Comparison of ENCODE assay signal across 17 cellular contexts in the genomic region with DNA sequence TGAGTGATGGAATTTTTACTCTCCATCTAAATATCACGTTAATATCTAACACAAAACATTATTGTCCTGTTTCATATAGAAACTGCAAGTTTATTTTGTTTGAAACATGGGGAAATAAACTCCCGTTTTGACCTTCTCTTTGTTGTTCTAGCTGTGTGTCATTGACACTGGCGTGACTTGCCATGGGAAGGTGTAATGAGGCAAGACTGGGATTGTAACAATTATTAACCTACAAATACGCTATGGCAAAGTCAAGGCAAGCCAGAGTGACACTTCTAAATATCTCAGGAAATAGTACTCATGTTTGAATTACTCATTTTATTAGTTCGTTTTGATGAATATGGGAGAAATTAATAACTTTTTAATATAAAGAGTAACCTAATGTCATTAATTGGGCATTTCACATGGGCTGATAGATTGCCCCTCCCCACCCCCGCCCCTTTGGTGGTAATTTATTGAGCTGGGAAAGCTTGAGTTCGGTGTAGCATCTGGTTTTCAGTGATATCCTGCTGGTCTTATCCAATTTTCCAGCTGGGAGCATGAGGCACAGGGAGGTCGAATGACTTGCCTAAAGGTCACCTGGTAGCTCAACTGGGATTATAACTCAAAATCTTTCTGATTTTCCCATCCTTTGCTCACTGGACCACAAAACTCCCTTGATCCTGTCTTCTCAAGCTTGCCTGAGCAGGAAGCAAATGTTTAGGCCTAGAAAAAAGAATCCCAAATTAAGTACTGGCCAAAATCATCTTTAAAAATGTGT.
"Had no signal": no experiment of that assay in that cellular context is flagged by ENCODE, and none has a peak within 500 bp of the region (broad histone marks: within the 10 kb centered on the region; RNA-seq: fewer than 3 reads in every experiment).

No MANE protein-coding gene starts in this region.

- H3K4me1 ChIP-seq: left ventricle myocardium inferior, spleen, upper lobe of left lung had no signal

- H3K9me3 Mint-ChIP-seq: activated CD4-positive, alpha-beta T cell treated with anti-CD3 and anti-CD28 coated beads, Interleukin-2, amount 10 ng/mL, durations not matched to agents 7 days and 5 days; activated CD8-positive, alpha-beta T cell treated with anti-CD3 and anti-CD28 coated beads for 36 hours; endodermal cell had no signal

- H3K4me1 Mint-ChIP-seq: activated CD4-positive, alpha-beta T cell treated with anti-CD3 and anti-CD28 coated beads, Interleukin-2, amount 10 ng/mL, durations not matched to agents 7 days and 5 days; activated CD8-positive, alpha-beta memory T cell treated with anti-CD3 and anti-CD28 coated beads, Interleukin-2, amount 10 ng/mL, durations not matched to agents 7 days and 5 days; activated naive CD4-positive, alpha-beta T cell treated with anti-CD3 and anti-CD28 coated beads, Interleukin-2, amount 10 ng/mL, durations not matched to agents 7 days and 5 days; endodermal cell had no signal

- H3K36me3 Mint-ChIP-seq: activated CD8-positive, alpha-beta memory T cell treated with anti-CD3 and anti-CD28 coated beads, Interleukin-2, amount 10 ng/mL, durations not matched to agents 7 days and 5 days; activated naive CD4-positive, alpha-beta T cell treated with anti-CD3 and anti-CD28 coated beads, Interleukin-2, amount 10 ng/mL, durations not matched to agents 7 days and 5 days had no signal

- H3K27me3 ChIP-seq: spleen, upper lobe of left lung had no signal

- H3K36me3 ChIP-seq: left ventricle myocardium inferior, spleen, upper lobe of left lung had no signal

- H3K4me3 Mint-ChIP-seq: activated CD4-positive, alpha-beta T cell treated with anti-CD3 and anti-CD28 coated beads, Interleukin-2, amount 10 ng/mL, durations not matched to agents 7 days and 5 days; activated CD8-positive, alpha-beta memory T cell treated with anti-CD3 and anti-CD28 coated beads, Interleukin-2, amount 10 ng/mL, durations not matched to agents 7 days and 5 days; activated CD8-positive, alpha-beta T cell treated with anti-CD3 and anti-CD28 coated beads for 36 hours; activated naive CD4-positive, alpha-beta T cell treated with anti-CD3 and anti-CD28 coated beads, Interleukin-2, amount 10 ng/mL, durations not matched to agents 7 days and 5 days; endodermal cell had no signal

- H3K27me3 Mint-ChIP-seq: activated CD4-positive, alpha-beta T cell treated with anti-CD3 and anti-CD28 coated beads, Interleukin-2, amount 10 ng/mL, durations not matched to agents 7 days and 5 days; activated CD8-positive, alpha-beta memory T cell treated with anti-CD3 and anti-CD28 coated beads, Interleukin-2, amount 10 ng/mL, durations not matched to agents 7 days and 5 days; activated CD8-positive, alpha-beta T cell treated with anti-CD3 and anti-CD28 coated beads for 36 hours; activated naive CD4-positive, alpha-beta T cell treated with anti-CD3 and anti-CD28 coated beads, Interleukin-2, amount 10 ng/mL, durations not matched to agents 7 days and 5 days had no signal

- DNase-seq: activated CD4-positive, alpha-beta T cell treated with anti-CD3 and anti-CD28 coated beads, Interleukin-2, amount 10 ng/mL, durations not matched to agents 7 days and 5 days; activated CD8-positive, alpha-beta memory T cell treated with anti-CD3 and anti-CD28 coated beads, Interleukin-2, amount 10 ng/mL, durations not matched to agents 7 days and 5 days; activated CD8-positive, alpha-beta T cell treated with anti-CD3 and anti-CD28 coated beads for 36 hours; activated effector memory CD4-positive, alpha-beta T cell treated with anti-CD3 and anti-CD28 coated beads, Interleukin-2, amount 50 U/mL, for 16 hours; activated naive CD4-positive, alpha-beta T cell treated with anti-CD3 and anti-CD28 coated beads, Interleukin-2, amount 10 ng/mL, durations not matched to agents 7 days and 5 days; activated T-cell treated with anti-CD3 and anti-CD28 coated beads for 4 hours; amygdala; endodermal cell; left ventricle myocardium inferior; mammary epithelial cell; occipital lobe; spleen; stimulated activated CD4-positive, alpha-beta T cell treated with anti-CD3 and anti-CD28 coated beads, Interleukin-4, amount 100 ng/mL, for 24 hours; stimulated activated naive CD8-positive, alpha-beta T cell treated with anti-CD3 and anti-CD28 coated beads, Interleukin-15, Interleukin-2, amounts not matched to agents 100 U/mL and 50 U/mL, for 24 hours; upper lobe of left lung had no signal

- H3K9me3 ChIP-seq: left ventricle myocardium inferior, spleen, upper lobe of left lung had no signal

- ATAC-seq: activated CD8-positive, alpha-beta memory T cell treated with anti-CD3 and anti-CD28 coated beads, Interleukin-2, amount 10 ng/mL, durations not matched to agents 7 days and 5 days; activated CD8-positive, alpha-beta T cell treated with anti-CD3 and anti-CD28 coated beads for 36 hours; stimulated activated naive CD8-positive, alpha-beta T cell treated with anti-CD3 and anti-CD28 coated beads, Interleukin-15, Interleukin-2, amounts not matched to agents 100 U/mL and 50 U/mL, for 24 hours had no signal

- H3K27ac ChIP-seq: coronary artery, epithelial cell of prostate, left ventricle myocardium inferior, spleen, upper lobe of left lung had no signal

- H3K4me3 ChIP-seq: coronary artery, left ventricle myocardium inferior, spleen, upper lobe of left lung had no signal

- H3K27ac Mint-ChIP-seq: activated CD4-positive, alpha-beta T cell treated with anti-CD3 and anti-CD28 coated beads, Interleukin-2, amount 10 ng/mL, durations not matched to agents 7 days and 5 days; activated CD8-positive, alpha-beta memory T cell treated with anti-CD3 and anti-CD28 coated beads, Interleukin-2, amount 10 ng/mL, durations not matched to agents 7 days and 5 days; activated CD8-positive, alpha-beta T cell treated with anti-CD3 and anti-CD28 coated beads for 36 hours; activated naive CD4-positive, alpha-beta T cell treated with anti-CD3 and anti-CD28 coated beads, Interleukin-2, amount 10 ng/mL, durations not matched to agents 7 days and 5 days; endodermal cell had no signal
